In the genomic region with DNA sequence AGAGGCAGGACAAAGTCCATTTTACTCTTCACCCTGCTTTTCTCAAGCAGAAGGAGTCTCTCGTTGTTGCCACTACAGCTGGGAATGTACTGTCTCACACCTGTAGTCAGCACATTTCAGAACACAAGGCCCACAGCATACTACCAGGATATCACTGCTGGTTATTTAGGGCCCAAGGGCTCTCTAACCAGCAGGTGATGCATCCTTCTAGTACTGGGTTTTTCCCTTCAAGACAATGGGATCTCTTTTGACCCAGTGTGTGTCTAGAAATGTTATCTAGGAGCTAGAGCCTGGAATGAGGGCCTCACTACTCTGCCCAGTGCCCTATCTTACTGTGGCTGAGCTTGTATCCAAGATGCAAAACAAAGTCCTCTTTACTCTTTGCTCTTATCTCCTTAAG, we compare ENCODE assay signal across 3 cellular contexts.
TF ChIP-seq lines count a peak whose summit lies in the region.

No MANE protein-coding gene starts in this region.

TF ChIP-seq in IMR-90, 13 proteins besides CTCF, POLR2A, EP300 and RAD21:
- no peak for TF ChIP-seq CHD1 (IDR thresholded peaks at IDR 0.05; ENCODE audit: low read depth, low read length)
- no peak for TF ChIP-seq FOS (IDR thresholded peaks at IDR 0.05; ENCODE audit: low read depth, low read length)
- no peak for TF ChIP-seq CEBPB (IDR thresholded peaks at IDR 0.05; ENCODE audit: low read depth, low read length)
- no peak for TF ChIP-seq MAFK (IDR thresholded peaks at IDR 0.05; ENCODE audit: low read depth, low read length)
- TF ChIP-seq SMC3 (IDR thresholded peaks at IDR 0.05; ENCODE audit: low read depth, low read length), result no peak
- TF ChIP-seq, protein P1, sequence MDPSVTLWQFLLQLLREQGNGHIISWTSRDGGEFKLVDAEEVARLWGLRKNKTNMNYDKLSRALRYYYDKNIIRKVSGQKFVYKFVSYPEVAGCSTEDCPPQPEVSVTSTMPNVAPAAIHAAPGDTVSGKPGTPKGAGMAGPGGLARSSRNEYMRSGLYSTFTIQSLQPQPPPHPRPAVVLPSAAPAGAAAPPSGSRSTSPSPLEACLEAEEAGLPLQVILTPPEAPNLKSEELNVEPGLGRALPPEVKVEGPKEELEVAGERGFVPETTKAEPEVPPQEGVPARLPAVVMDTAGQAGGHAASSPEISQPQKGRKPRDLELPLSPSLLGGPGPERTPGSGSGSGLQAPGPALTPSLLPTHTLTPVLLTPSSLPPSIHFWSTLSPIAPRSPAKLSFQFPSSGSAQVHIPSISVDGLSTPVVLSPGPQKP (IDR thresholded peaks at IDR 0.05; ENCODE audit: borderline replicate concordance, low read depth, low read length), result no peak
- no peak for TF ChIP-seq RFX5 (IDR thresholded peaks at IDR 0.05; ENCODE audit: low read depth, low read length)
- no peak for TF ChIP-seq MAZ (IDR thresholded peaks at IDR 0.05; ENCODE audit: borderline replicate concordance, low read depth, low read length)
- no peak for TF ChIP-seq MXI1 (IDR thresholded peaks at IDR 0.05; ENCODE audit: borderline replicate concordance, low read depth, low read length)
- no peak for TF ChIP-seq BHLHE40 (IDR thresholded peaks at IDR 0.05; ENCODE audit: low read depth, low read length)
- no peak for TF ChIP-seq NFE2L2 (IDR thresholded peaks at IDR 0.05; ENCODE audit: low read depth, low read length)
- TF ChIP-seq, protein P2, sequence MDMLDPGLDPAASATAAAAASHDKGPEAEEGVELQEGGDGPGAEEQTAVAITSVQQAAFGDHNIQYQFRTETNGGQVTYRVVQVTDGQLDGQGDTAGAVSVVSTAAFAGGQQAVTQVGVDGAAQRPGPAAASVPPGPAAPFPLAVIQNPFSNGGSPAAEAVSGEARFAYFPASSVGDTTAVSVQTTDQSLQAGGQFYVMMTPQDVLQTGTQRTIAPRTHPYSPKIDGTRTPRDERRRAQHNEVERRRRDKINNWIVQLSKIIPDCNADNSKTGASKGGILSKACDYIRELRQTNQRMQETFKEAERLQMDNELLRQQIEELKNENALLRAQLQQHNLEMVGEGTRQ (IDR thresholded peaks at IDR 0.05; ENCODE audit: low read depth, low read length), result no peak
- no peak for TF ChIP-seq RCOR1 (IDR thresholded peaks at IDR 0.05; ENCODE audit: insufficient replicate concordance, low read length)

TF ChIP-seq in H1, 55 proteins besides CTCF, POLR2A, EP300 and RAD21:
- TF ChIP-seq KDM5A (IDR thresholded peaks at IDR 0.05; ENCODE audit: low read length), result no peak
- TF ChIP-seq EGR1 (IDR thresholded peaks at IDR 0.05; ENCODE audit: borderline replicate concordance, low read depth, low read length), result no peak
- TF ChIP-seq CBX5 (IDR thresholded peaks at IDR 0.05; ENCODE audit: low read depth, low read length), result no peak
- TF ChIP-seq CHD1 (IDR thresholded peaks at IDR 0.05; ENCODE audit: low read depth, low read length), result no peak
- no peak for TF ChIP-seq SAP30 (IDR thresholded peaks at IDR 0.05; ENCODE audit: insufficient read depth, insufficient replicate concordance, low read length)
- TF ChIP-seq MAFK (IDR thresholded peaks at IDR 0.05; ENCODE audit: low read depth, low read length), result no peak
- no peak for TF ChIP-seq JUND (IDR thresholded peaks at IDR 0.05; ENCODE audit: low read length)
- TF ChIP-seq, protein P3, sequence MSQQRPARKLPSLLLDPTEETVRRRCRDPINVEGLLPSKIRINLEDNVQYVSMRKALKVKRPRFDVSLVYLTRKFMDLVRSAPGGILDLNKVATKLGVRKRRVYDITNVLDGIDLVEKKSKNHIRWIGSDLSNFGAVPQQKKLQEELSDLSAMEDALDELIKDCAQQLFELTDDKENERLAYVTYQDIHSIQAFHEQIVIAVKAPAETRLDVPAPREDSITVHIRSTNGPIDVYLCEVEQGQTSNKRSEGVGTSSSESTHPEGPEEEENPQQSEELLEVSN (IDR thresholded peaks at IDR 0.05), result no peak
- no peak for TF ChIP-seq YY1 (IDR thresholded peaks at IDR 0.05; ENCODE audit: low read depth, low read length)
- TF ChIP-seq SIN3A (conservative IDR thresholded peaks at IDR 0.05 in 1 of 2, IDR thresholded peaks at IDR 0.05 in 1 of 2; ENCODE audit: low read depth in 1 of 2, low read length in 2 of 2), result no peak
- no peak for TF ChIP-seq BRCA1 (IDR thresholded peaks at IDR 0.05; ENCODE audit: low read depth, low read length)
- no peak for TF ChIP-seq PHF8 (conservative IDR thresholded peaks at IDR 0.05; ENCODE audit: low read depth, low read length)
- TF ChIP-seq ASH2L (IDR thresholded peaks at IDR 0.05; ENCODE audit: low read length), result no peak
- TF ChIP-seq, protein P4, sequence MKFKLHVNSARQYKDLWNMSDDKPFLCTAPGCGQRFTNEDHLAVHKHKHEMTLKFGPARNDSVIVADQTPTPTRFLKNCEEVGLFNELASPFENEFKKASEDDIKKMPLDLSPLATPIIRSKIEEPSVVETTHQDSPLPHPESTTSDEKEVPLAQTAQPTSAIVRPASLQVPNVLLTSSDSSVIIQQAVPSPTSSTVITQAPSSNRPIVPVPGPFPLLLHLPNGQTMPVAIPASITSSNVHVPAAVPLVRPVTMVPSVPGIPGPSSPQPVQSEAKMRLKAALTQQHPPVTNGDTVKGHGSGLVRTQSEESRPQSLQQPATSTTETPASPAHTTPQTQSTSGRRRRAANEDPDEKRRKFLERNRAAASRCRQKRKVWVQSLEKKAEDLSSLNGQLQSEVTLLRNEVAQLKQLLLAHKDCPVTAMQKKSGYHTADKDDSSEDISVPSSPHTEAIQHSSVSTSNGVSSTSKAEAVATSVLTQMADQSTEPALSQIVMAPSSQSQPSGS (IDR thresholded peaks at IDR 0.05; ENCODE audit: low read length), result no peak
TF ChIP-seq in H1: peak in this region for 0.

TF ChIP-seq in WTC11, 78 proteins besides CTCF, POLR2A, EP300 and RAD21:
- TF ChIP-seq GRHL2 (CRISPR knock-in tag; IDR thresholded peaks at IDR 0.05; ENCODE audit: insufficient replicate concordance, severe bottlenecking) (no peak), ZNF232 (CRISPR knock-in tag; IDR thresholded peaks at IDR 0.05) (no peak), OVOL2 (CRISPR knock-in tag; IDR thresholded peaks at IDR 0.05; ENCODE audit: borderline replicate concordance) (no peak), TEAD1 (CRISPR knock-in tag; IDR thresholded peaks at IDR 0.05) (no peak), ZBTB21 (CRISPR knock-in tag; IDR thresholded peaks at IDR 0.05; ENCODE audit: borderline replicate concordance) (no peak), NFYB (CRISPR knock-in tag; conservative IDR thresholded peaks at IDR 0.05; ENCODE audit: low read depth) (no peak), TP53 (CRISPR knock-in tag; IDR thresholded peaks at IDR 0.05) (no peak), SMAD3 (CRISPR knock-in tag; IDR thresholded peaks at IDR 0.05; ENCODE audit: borderline replicate concordance) (no peak)
- TF ChIP-seq, protein P5, sequence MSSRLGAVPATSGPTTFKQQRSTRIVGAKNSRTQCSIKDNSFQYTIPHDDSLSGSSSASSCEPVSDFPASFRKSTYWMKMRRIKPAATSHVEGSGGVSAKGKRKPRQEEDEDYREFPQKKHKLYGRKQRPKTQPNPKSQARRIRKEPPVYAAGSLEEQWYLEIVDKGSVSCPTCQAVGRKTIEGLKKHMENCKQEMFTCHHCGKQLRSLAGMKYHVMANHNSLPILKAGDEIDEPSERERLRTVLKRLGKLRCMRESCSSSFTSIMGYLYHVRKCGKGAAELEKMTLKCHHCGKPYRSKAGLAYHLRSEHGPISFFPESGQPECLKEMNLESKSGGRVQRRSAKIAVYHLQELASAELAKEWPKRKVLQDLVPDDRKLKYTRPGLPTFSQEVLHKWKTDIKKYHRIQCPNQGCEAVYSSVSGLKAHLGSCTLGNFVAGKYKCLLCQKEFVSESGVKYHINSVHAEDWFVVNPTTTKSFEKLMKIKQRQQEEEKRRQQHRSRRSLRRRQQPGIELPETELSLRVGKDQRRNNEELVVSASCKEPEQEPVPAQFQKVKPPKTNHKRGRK (CRISPR knock-in tag; IDR thresholded peaks at IDR 0.05; ENCODE audit: borderline replicate concordance), result no peak
- TF ChIP-seq, protein P6, sequence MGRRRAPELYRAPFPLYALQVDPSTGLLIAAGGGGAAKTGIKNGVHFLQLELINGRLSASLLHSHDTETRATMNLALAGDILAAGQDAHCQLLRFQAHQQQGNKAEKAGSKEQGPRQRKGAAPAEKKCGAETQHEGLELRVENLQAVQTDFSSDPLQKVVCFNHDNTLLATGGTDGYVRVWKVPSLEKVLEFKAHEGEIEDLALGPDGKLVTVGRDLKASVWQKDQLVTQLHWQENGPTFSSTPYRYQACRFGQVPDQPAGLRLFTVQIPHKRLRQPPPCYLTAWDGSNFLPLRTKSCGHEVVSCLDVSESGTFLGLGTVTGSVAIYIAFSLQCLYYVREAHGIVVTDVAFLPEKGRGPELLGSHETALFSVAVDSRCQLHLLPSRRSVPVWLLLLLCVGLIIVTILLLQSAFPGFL (CRISPR knock-in tag; IDR thresholded peaks at IDR 0.05; ENCODE audit: borderline replicate concordance), result no peak
- TF ChIP-seq, protein P7, sequence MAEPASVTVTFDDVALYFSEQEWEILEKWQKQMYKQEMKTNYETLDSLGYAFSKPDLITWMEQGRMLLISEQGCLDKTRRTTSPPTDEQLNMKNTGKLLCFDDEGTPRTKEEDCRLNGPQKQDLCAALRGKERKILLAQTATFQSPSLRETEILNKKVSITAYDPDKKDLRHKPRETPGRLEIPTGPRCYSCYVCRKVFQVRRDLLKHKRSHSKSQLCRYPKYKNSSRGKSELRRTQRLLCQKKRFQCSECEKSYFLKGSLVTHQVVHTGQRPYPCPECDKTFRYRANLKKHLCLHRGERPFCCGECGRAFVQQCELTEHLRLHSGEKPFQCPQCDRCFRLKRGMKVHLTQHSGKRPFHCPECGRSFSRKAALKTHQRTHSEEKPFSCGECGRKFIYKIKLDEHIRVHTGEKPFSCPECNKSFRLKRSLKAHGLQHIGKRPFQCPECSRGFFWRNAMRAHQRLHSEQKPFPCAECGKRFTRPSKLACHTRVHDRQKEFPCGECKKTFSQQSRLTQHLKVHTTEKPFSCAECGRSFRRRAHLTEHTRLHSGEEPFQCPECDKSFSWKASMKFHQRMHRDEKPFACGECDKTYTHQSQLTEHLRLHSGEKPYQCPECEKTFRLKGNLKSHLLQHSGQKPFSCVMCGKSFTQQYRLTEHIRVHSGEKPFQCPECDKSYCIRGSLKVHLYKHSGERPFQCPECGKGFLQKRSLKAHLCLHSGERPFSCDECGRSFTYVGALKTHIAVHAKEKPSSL (CRISPR knock-in tag; conservative IDR thresholded peaks at IDR 0.05), result no peak
- TF ChIP-seq, protein P8, sequence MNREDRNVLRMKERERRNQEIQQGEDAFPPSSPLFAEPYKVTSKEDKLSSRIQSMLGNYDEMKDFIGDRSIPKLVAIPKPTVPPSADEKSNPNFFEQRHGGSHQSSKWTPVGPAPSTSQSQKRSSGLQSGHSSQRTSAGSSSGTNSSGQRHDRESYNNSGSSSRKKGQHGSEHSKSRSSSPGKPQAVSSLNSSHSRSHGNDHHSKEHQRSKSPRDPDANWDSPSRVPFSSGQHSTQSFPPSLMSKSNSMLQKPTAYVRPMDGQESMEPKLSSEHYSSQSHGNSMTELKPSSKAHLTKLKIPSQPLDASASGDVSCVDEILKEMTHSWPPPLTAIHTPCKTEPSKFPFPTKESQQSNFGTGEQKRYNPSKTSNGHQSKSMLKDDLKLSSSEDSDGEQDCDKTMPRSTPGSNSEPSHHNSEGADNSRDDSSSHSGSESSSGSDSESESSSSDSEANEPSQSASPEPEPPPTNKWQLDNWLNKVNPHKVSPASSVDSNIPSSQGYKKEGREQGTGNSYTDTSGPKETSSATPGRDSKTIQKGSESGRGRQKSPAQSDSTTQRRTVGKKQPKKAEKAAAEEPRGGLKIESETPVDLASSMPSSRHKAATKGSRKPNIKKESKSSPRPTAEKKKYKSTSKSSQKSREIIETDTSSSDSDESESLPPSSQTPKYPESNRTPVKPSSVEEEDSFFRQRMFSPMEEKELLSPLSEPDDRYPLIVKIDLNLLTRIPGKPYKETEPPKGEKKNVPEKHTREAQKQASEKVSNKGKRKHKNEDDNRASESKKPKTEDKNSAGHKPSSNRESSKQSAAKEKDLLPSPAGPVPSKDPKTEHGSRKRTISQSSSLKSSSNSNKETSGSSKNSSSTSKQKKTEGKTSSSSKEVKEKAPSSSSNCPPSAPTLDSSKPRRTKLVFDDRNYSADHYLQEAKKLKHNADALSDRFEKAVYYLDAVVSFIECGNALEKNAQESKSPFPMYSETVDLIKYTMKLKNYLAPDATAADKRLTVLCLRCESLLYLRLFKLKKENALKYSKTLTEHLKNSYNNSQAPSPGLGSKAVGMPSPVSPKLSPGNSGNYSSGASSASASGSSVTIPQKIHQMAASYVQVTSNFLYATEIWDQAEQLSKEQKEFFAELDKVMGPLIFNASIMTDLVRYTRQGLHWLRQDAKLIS (CRISPR knock-in tag; IDR thresholded peaks at IDR 0.05; ENCODE audit: borderline replicate concordance), result no peak
